In genomic region chr6:108157972-108158441, GRCh38 we compare ENCODE assay signal across 1 cellular context.
TF ChIP-seq lines count a peak whose summit lies in the region.

No MANE protein-coding gene starts in this region.

TF ChIP-seq in K562, 482 proteins besides CTCF, POLR2A, EP300 and RAD21 (continued from another document):
- TF ChIP-seq PBX2 (CRISPR knock-in tag; IDR thresholded peaks at IDR 0.05; ENCODE audit: low read depth), result no peak
- TF ChIP-seq PBX2 (tag; conservative IDR thresholded peaks at IDR 0.05; ENCODE audit: low read depth), result no peak
- peak; percentile 42 for TF ChIP-seq CBX8 (IDR thresholded peaks at IDR 0.05; ENCODE audit: borderline replicate concordance, extremely low read depth, low read depth, low read length, poor library complexity, severe bottlenecking)
- TF ChIP-seq ZNF695 (CRISPR knock-in tag; IDR thresholded peaks at IDR 0.05), result no peak
